Comparison of ENCODE assay signal across 8 cellular contexts in the genomic region with DNA sequence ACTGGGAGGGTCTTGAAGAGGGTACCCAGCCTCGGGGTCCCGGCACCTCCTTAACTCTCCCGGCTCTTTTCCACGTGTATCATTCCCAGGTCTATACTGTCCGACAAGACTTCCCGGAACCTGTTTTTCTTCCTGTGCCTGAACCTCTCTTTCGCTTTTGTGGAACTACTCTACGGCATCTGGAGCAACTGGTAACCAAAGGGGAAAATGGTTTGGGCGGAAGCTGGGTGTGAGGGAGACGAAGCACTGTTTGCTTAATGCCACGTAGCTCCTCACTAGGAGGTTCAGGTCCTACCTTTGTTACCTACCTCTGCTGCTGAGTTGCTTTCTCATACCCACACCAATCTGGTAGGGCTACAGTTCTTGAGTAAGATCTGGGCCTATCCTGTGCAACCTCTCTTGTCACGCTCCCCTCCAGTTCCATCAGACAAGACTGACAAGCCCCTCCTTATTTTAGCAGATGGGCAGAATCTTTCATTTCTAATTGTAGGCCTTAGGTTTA. TPM values are rescaled to one million over a fixed set of nuclear protein-coding genes. Genes with fewer than 3 reads are reported as not detected.
DNase-seq lines count a peak whose midpoint lies in the region; ATAC-seq lines count a peak whose summit lies in the region.

No MANE protein-coding gene starts in this region.

- H3K27ac ChIP-seq in ACC112 (ENCODE audit: low read depth, low read length) (peak overlapping the region; percentile 93), ectodermal cell (ENCODE audit: insufficient read depth, low read depth, low read length, poor library complexity, severe bottlenecking) (no peak overlapping the region)

- ATAC-seq in GM18511 (IDR thresholded peaks at IDR 0.05; ENCODE audit: unreplicated experiment): peak; percentile 44
- peak; percentile 44 for ATAC-seq in HG02970 (IDR thresholded peaks at IDR 0.05; ENCODE audit: low FRiP score, unreplicated experiment)
- peak; percentile 83 for ATAC-seq in stimulated activated effector memory CD8-positive, alpha-beta T cell treated with anti-CD3 and anti-CD28 coated beads, Interleukin-12 subunit alpha, Interleukin-12 subunit beta, amount 100 ng/mL, for 72 hours

- H2AFZ ChIP-seq in ACC112 (ENCODE audit: low read length, unreplicated experiment): peak overlapping the region; percentile 92

- H3K9me3 Mint-ChIP-seq in stimulated activated effector memory CD8-positive, alpha-beta T cell treated with anti-CD3 and anti-CD28 coated beads, Interleukin-12 subunit alpha, Interleukin-12 subunit beta, amount 100 ng/mL, for 72 hours: no peaks in the 10 kb centered on the region

- H3K4me1 ChIP-seq in ACC112 (ENCODE audit: control insufficient read depth, insufficient read depth, low read length, unreplicated experiment) (peaks cover 32% of the 10 kb centered on the region), ectodermal cell (ENCODE audit: control insufficient read depth, insufficient read depth, low read length) (no peaks in the 10 kb centered on the region)

- H3K79me2 ChIP-seq in ACC112 (ENCODE audit: control insufficient read depth, insufficient read depth, low read length, unreplicated experiment): peaks cover 68% of the 10 kb centered on the region

- peak overlapping the region; percentile 100 for H3K4me3 Mint-ChIP-seq in stimulated activated effector memory CD8-positive, alpha-beta T cell treated with anti-CD3 and anti-CD28 coated beads, Interleukin-12 subunit alpha, Interleukin-12 subunit beta, amount 100 ng/mL, for 72 hours

- H3K36me3 ChIP-seq in ACC112 (ENCODE audit: insufficient read depth, low read length) (peaks cover 30% of the 10 kb centered on the region), ectodermal cell (ENCODE audit: control insufficient read depth, insufficient read depth, low read length) (peaks cover 14% of the 10 kb centered on the region)

- H3K4me3 ChIP-seq in ACC112 (ENCODE audit: low read depth, low read length) (peak overlapping the region; percentile 94), ectodermal cell (ENCODE audit: insufficient read depth, low read depth, low read length) (peak overlapping the region; percentile 95)

- peak; percentile 40 for DNase-seq in NCI-H2227 treated with DMSO at 0.1 percent for 48 hours (lab: John Stamatoyannopoulos, UW)
- peak; percentile 54 to 57 for DNase-seq in activated CD4-positive, alpha-beta T cell treated with anti-CD3 and anti-CD28 coated beads, Interleukin-2, amount 50 U/mL, for 4 hours
- DNase-seq in mucosa of gallbladder (ENCODE audit: low spot score): peak; percentile 15
- peak; percentile 28 to 76 for DNase-seq in stimulated activated effector memory CD8-positive, alpha-beta T cell treated with anti-CD3 and anti-CD28 coated beads, Interleukin-12 subunit alpha, Interleukin-12 subunit beta, amount 100 ng/mL, for 72 hours (ENCODE audit: low spot score in 2 of 2)

- H3K4me1 Mint-ChIP-seq in stimulated activated effector memory CD8-positive, alpha-beta T cell treated with anti-CD3 and anti-CD28 coated beads, Interleukin-12 subunit alpha, Interleukin-12 subunit beta, amount 100 ng/mL, for 72 hours: peaks cover 62% of the 10 kb centered on the region

- peak overlapping the region; percentile 99 for H3K27ac Mint-ChIP-seq in stimulated activated effector memory CD8-positive, alpha-beta T cell treated with anti-CD3 and anti-CD28 coated beads, Interleukin-12 subunit alpha, Interleukin-12 subunit beta, amount 100 ng/mL, for 72 hours

- H3K27me3 ChIP-seq in ACC112 (ENCODE audit: insufficient read depth, low read length) (no peaks in the 10 kb centered on the region), ectodermal cell (ENCODE audit: control insufficient read depth, insufficient read depth, low read length, poor library complexity, severe bottlenecking) (no peaks in the 10 kb centered on the region)

- WGBS in ectodermal cell, 2 experiments: 3 to 4% methylated on average over 12 of the region's 12 CpGs

- H3K36me3 Mint-ChIP-seq in stimulated activated effector memory CD8-positive, alpha-beta T cell treated with anti-CD3 and anti-CD28 coated beads, Interleukin-12 subunit alpha, Interleukin-12 subunit beta, amount 100 ng/mL, for 72 hours: peaks cover 61% of the 10 kb centered on the region

- H3K9me3 ChIP-seq in ectodermal cell (ENCODE audit: control insufficient read depth, low read length): no peaks in the 10 kb centered on the region

RNA-seq across cellular contexts. Expression of a gene that starts 0.6 kb away (rescaled TPM):
- 12.7 TPM for polyA plus RNA-seq in ectodermal cell (2013, experiment 1 of 4)
- polyA plus RNA-seq in ectodermal cell (2013, experiment 2 of 4): 12.5 TPM
- 8.0 TPM for polyA plus RNA-seq in ectodermal cell (2013, experiment 3 of 4)
- polyA plus RNA-seq in ectodermal cell (2013, experiment 4 of 4): 8.2 TPM
- 35.0 TPM for total RNA-seq in mucosa of gallbladder

RNA-seq across cellular contexts. Expression of a gene that starts 1.9 kb away (rescaled TPM):
- polyA plus RNA-seq in ectodermal cell (2013, experiment 1 of 4): 71.1 TPM
- 74.7 TPM for polyA plus RNA-seq in ectodermal cell (2013, experiment 2 of 4)
- 57.3 TPM for polyA plus RNA-seq in ectodermal cell (2013, experiment 3 of 4)
- polyA plus RNA-seq in ectodermal cell (2013, experiment 4 of 4): 62.6 TPM
- total RNA-seq in mucosa of gallbladder: 12.8 TPM
